Comparison of ENCODE assay signal across 8 cellular contexts in genomic region chr19:14495678-14496028, GRCh38. TPM values are rescaled to one million over a fixed set of nuclear protein-coding genes. Genes with fewer than 3 reads are reported as not detected.
A peak's percentile ranks its signal among the peaks of the same experiment; 100 is the strongest.
DNase-seq lines count a peak whose midpoint lies in the region; ATAC-seq and TF ChIP-seq lines count a peak whose summit lies in the region.

No MANE protein-coding gene starts in this region.

- no peak for DNase-seq in A673 (ENCODE audit: low spot score)
- no peak for DNase-seq in brain microvascular endothelial cell
- DNase-seq in memory B cell (ENCODE audit: low spot score in 2 of 2): no peak
- DNase-seq in foreskin melanocyte: no peak
- DNase-seq in GM19240 (ENCODE audit: insufficient read length, low spot score): no peak
- DNase-seq in COLO668 (lab: John Stamatoyannopoulos, UW; ENCODE audit: unreplicated experiment): no peak
- no peak for DNase-seq in activated CD4-positive, alpha-beta T cell treated with anti-CD3 and anti-CD28 coated beads for 1 hour

- POLR2A ChIA-PET in A673 (lab: Charles Lee; ENCODE audit: low non-redundant PET): interaction anchor here (0.6 kb wide), 1 partner anchor 330 kb away, joined by 10 read pairs; no protein-coding TSS in a partner anchor
- POLR2A ChIA-PET in HEK293 (lab: Yijun Ruan, JAX): interaction anchor here (0.6 to 3.3 kb wide), 9 partner anchors 8 to 359 kb away, joined by 3 to 45 read pairs (median 4); partner anchors contain the start of genes ADGRE2, ASF1B and DNAJB1

- H3K4me1 Mint-ChIP-seq in memory B cell: peaks cover 12% of the 10 kb centered on the region

- CTCF ChIA-PET in A673 (lab: Charles Lee) (no interaction called here), HEK293 (lab: Yijun Ruan, JAX) (interaction anchor here (0.6 to 3.2 kb wide), 6 partner anchors 9 to 334 kb away, joined by 3 to 23 read pairs (median 4); no protein-coding TSS in a partner anchor)

- H3K36me3 ChIP-seq in A673 (ENCODE audit: insufficient read depth, low read length, poor library complexity, severe bottlenecking) (no peaks in the 10 kb centered on the region), HEK293 (ENCODE audit: control insufficient read depth in 2 of 2, insufficient read depth in 1 of 2, low read length in 2 of 2) (peaks cover 4 to 15% of the 10 kb centered on the region in 2 experiments; a peak in 2 of 3 replicates), brain microvascular endothelial cell (replicated peaks) (peaks cover 5% of the 10 kb centered on the region)

- H3K4me1 ChIP-seq in A673 (ENCODE audit: insufficient read depth, low read length, poor library complexity, severe bottlenecking): peaks cover 12% of the 10 kb centered on the region
- H3K4me1 ChIP-seq in HEK293 (ENCODE audit: control insufficient read depth, insufficient read depth, low read length): no peaks in the 10 kb centered on the region

- H3K36me3 Mint-ChIP-seq in memory B cell: peaks cover 8% of the 10 kb centered on the region

- H3K27me3 ChIP-seq in A673 (replicated peaks; ENCODE audit: insufficient read depth, low read depth, low read length, poor library complexity) (no peaks in the 10 kb centered on the region), brain microvascular endothelial cell (replicated peaks) (no peaks in the 10 kb centered on the region)

- peak overlapping the region; percentile 80 for H3K4me3 Mint-ChIP-seq in memory B cell

- peak overlapping the region; percentile 61 for H3K27ac ChIP-seq in A673 (ENCODE audit: low read depth, low read length, poor library complexity, severe bottlenecking)
- peak overlapping the region; percentile 60; the same call in 1 of the 2 replicates for H3K27ac ChIP-seq in HEK293 (ENCODE audit: extremely low read depth, low read depth, low read length)
- peak overlapping the region; percentile 41 for H3K27ac ChIP-seq in brain microvascular endothelial cell

- no peaks in the 10 kb centered on the region for H3K27me3 Mint-ChIP-seq in memory B cell

- no peaks in the 10 kb centered on the region for H3K9me3 Mint-ChIP-seq in memory B cell

- ATAC-seq in memory B cell (ENCODE audit: low read depth): no peak

- peak overlapping the region; percentile 81 for H3K4me3 ChIP-seq in A673 (ENCODE audit: low read depth, low read length, poor library complexity, severe bottlenecking)
- H3K4me3 ChIP-seq in HEK293 (ENCODE audit: low read depth, low read length): peak overlapping the region; percentile 69
- H3K4me3 ChIP-seq in brain microvascular endothelial cell (ENCODE audit: low read depth, low read length): peak overlapping the region; percentile 74

- in situ Hi-C loops in brain microvascular endothelial cell (cut with HindIII; ENCODE audit: low pct_ligation_motif_present, low sequenced_read_pairs): no loop called here

- no peaks in the 10 kb centered on the region for H3K9me3 ChIP-seq in A673 (ENCODE audit: low read depth, low read length, poor library complexity, severe bottlenecking)
- no peaks in the 10 kb centered on the region for H3K9me3 ChIP-seq in HEK293 (ENCODE audit: control insufficient read depth, insufficient read depth, low read depth, low read length)

- no TSS peak for BruUV-seq in A673 (replicated peaks; lab: Mats Ljungman, UMichigan)

- intact Hi-C loops in A673 (cut with micrococcal nuclease; ENCODE audit: unreplicated experiment): no loop called here

- H3K27ac Mint-ChIP-seq in memory B cell: no peak overlapping the region

- TF ChIP-seq CTCF in A673 (conservative IDR thresholded peaks at IDR 0.05; ENCODE audit: low read depth, low read length): no peak
- TF ChIP-seq CTCF in HEK293 (tag by site-specific recombination; IDR thresholded peaks at IDR 0.05): no peak
- TF ChIP-seq CTCF in brain microvascular endothelial cell (IDR thresholded peaks at IDR 0.05; ENCODE audit: low read depth, low read length, missing control alignments): no peak

TF ChIP-seq in HEK293, 187 proteins besides CTCF, POLR2A, EP300 and RAD21:
- TF ChIP-seq ZBTB44 (tag by site-specific recombination; IDR thresholded peaks at IDR 0.05): no peak
- TF ChIP-seq ZNF157 (tag by site-specific recombination; IDR thresholded peaks at IDR 0.05): no peak
- no peak for TF ChIP-seq ZNF26 (tag by site-specific recombination; IDR thresholded peaks at IDR 0.05)
- TF ChIP-seq ZFHX2 (tag by site-specific recombination; conservative IDR thresholded peaks at IDR 0.05): 0 out of 2 replicates have a peak, but pooled peaks have one; percentile 5
- TF ChIP-seq ZNF529 (tag by site-specific recombination; IDR thresholded peaks at IDR 0.05; ENCODE audit: insufficient replicate concordance): no peak
- TF ChIP-seq ZNF335 (tag by site-specific recombination; conservative IDR thresholded peaks at IDR 0.05): 0 out of 2 replicates have a peak, but pooled peaks have one; percentile 37
- TF ChIP-seq ZNF398 (tag by site-specific recombination; IDR thresholded peaks at IDR 0.05): peak; percentile 27; the same call in 1 of the 2 replicates

RNA-seq across cellular contexts. Expression of gene GIPC1, which starts 0.3 kb away (rescaled TPM):
- 59.4 and 61.7 TPM in 2 replicates for total RNA-seq in A673 (2021)

RNA-seq across cellular contexts. Expression of gene PTGER1, which starts 20.5 kb away (rescaled TPM):
- total RNA-seq in A673 (2021): 0.72 TPM in 1 of 2 replicates, not detected in the other

RNA-seq across cellular contexts. Expression of gene DNAJB1, which starts 22.5 kb away (rescaled TPM):
- 105 and 122 TPM in 2 replicates for total RNA-seq in A673 (2021)

RNA-seq across cellular contexts. Expression of gene TECR, which starts 33.7 kb away (rescaled TPM):
- total RNA-seq in A673 (2021): 189 and 203 TPM in 2 replicates
